ENCODE assay signal across 9 cellular contexts in the genomic region with DNA sequence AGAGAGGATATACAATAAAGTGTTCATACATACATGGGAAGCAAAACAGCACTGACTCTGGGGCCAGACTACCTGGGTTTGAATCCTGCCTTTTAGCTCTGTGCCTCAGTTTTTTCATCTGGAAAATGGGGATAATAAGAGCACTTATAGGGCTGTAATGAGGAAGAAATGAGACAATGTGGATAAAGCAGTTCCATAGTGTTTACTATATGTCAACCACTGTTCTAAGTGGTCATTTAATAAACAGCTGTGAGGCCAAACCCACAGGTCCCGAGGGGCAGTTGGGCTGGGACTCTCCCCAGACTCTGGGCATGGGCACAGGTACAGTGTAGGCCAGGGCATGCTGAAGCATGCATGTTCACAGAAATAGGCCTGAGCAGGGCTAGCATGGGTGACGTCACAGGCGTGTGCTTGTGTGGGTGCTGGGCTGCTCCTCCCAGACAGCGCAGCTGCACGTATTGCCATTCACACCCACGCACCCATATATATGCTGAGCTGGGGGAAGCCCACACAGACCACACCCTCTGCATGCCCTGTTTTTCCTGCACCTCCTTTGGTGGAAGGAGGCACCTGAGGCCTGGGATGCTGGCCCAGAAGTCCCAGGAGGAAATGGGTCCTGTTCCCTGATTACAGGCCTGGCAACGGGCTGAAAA. TPM values are rescaled to one million over a fixed set of nuclear protein-coding genes. Genes with fewer than 3 reads are reported as not detected.
DNase-seq lines count a peak whose midpoint lies in the region; ATAC-seq, FAIRE-seq and TF ChIP-seq lines count a peak whose summit lies in the region.
"Had no signal": no experiment of that assay in that cellular context is flagged by ENCODE, and none has a peak within 500 bp of the region (broad histone marks: within the 10 kb centered on the region; RNA-seq: fewer than 3 reads in every experiment).

No MANE protein-coding gene starts in this region.

- CTCF ChIA-PET in GM10248 (lab: Yijun Ruan, JAX), result interaction anchor here (0.7 to 4.9 kb wide), 25 partner anchors 8 to 207 kb away, joined by 3 to 46 read pairs (median 5); partner anchors contain the start of gene LPIN3

- no peaks in the 10 kb centered on the region for H3K4me1 ChIP-seq in small intestine (ENCODE audit: control insufficient read depth in 2 of 2, insufficient read depth in 1 of 2, low read depth in 1 of 2, low read length in 1 of 2)

- 74 to 79% (median 78%) methylated on average over 7 of the region's 7 CpGs for WGBS in small intestine, 3 donors

- POLR2A ChIA-PET in GM10248 (lab: Yijun Ruan, JAX), result no interaction called here

- H3K4me3 ChIP-seq in epithelial cell of esophagus (ENCODE audit: low read length) (no peak overlapping the region), small intestine (ENCODE audit: low read depth in 1 of 2, low read length in 2 of 2) (no peak overlapping the region)

- no peaks in the 10 kb centered on the region for H3K9me3 ChIP-seq in small intestine (ENCODE audit: control insufficient read depth, low read depth)

- FAIRE-seq in small intestine (lab: Jason Lieb, UNC), result no peak

- peak; percentile 36 for ATAC-seq in HG02678 (IDR thresholded peaks at IDR 0.05; ENCODE audit: unreplicated experiment)
- ATAC-seq in HG03457 (IDR thresholded peaks at IDR 0.05; ENCODE audit: unreplicated experiment), result no peak

- no peaks in the 10 kb centered on the region for H3K27me3 ChIP-seq in small intestine (ENCODE audit: control insufficient read depth in 2 of 2, insufficient read depth in 2 of 2, low read length in 2 of 2)

- no peak overlapping the region for H3K27ac ChIP-seq in small intestine (ENCODE audit: low read depth in 1 of 2, low read length in 1 of 2)
- H3K27ac ChIP-seq: VCaP had no signal

- TF ChIP-seq CTCF in GM10248 (IDR thresholded peaks at IDR 0.05; ENCODE audit: control extremely low read depth, extremely low read depth, low read depth, missing control alignments) (no peak), epithelial cell of esophagus (IDR thresholded peaks at IDR 0.05; ENCODE audit: insufficient read depth, low read depth, low read length, missing control alignments) (peak; percentile 6)

- DNase-seq in GM10248 (ENCODE audit: extremely low spot score), result peak; percentile 87
- DNase-seq in T-helper 22 cell (ENCODE audit: low read depth), result peak; percentile 54
- peak; percentile 99 for DNase-seq in epithelial cell of esophagus (ENCODE audit: low read depth)
- DNase-seq in foreskin melanocyte, result no peak
- DNase-seq in UCSD-AML1 (lab: John Stamatoyannopoulos, UW; ENCODE audit: unreplicated experiment), result no peak
- no peak for DNase-seq in small intestine

- no peaks in the 10 kb centered on the region for H3K36me3 ChIP-seq in small intestine (ENCODE audit: control insufficient read depth in 2 of 2, insufficient read depth in 2 of 2, low read length in 2 of 2)

RNA-seq across cellular contexts. Expression of gene PLCG1, which starts 3.5 kb away (rescaled TPM):
- 10 to 100 TPM; 27.6 to 67.3 (median 35.0) TPM for polyA plus RNA-seq in small intestine

Comparison
In these comparisons a context has a peak if more than half of its experiments do, and no peak if none do; other contexts are left out.
1. DNase-seq: peak in GM10248 (single experiment), T-helper 22 cell (single experiment) and epithelial cell of esophagus (single experiment); none in foreskin melanocyte (single experiment), UCSD-AML1 (single experiment) and small intestine (single experiment).